Comparison of ENCODE assay signal across 8 cellular contexts in the genomic region with DNA sequence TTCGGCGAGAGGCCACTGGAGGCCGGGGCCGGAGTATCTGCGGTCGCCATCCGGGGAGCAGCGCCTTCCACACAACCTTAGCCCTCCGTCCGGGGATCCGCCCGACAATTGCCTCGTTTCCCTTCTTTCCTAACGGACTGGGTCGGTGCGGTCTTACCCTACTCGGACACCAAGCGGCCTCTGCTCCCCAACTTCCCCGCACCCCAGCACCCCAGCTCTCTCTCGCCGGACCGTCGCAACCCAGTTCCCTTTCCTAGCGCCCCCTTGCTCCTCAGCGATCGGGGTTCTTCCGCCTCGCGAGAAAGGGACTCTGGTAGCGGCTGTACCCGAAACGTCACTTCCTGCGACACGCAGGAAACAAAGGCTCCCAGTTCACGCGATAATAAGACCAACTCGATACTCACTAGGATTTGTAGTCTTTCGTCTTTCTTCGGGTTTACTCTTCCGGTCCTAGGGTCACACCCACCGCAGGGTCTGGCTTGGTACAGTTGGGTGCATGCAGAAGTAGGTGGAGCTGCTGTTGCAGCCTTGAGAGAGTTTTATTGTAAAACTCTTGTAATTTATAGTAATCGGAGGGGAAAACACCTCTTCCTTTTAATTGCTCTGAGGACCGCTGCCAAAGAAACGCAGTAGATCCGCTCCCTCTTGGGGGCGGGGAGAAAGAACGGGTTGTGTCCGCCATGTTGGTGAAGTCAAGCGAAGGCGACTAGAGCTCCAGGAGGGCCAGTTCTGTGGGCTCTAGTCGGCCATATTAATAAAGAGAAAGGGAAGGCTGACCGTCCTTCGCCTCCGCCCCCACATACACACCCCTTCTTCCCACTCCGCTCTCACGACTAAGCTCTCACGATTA. TPM values are rescaled to one million over a fixed set of nuclear protein-coding genes. Genes with fewer than 3 reads are reported as not detected.
DNase-seq lines count a peak whose midpoint lies in the region; ATAC-seq and TF ChIP-seq lines count a peak whose summit lies in the region.

THAP2 (plus strand) TSS at position 741 of the 850 bp plus-strand sequence. CDS start 209 bp downstream, outside the sequence.
A gene with protein sequence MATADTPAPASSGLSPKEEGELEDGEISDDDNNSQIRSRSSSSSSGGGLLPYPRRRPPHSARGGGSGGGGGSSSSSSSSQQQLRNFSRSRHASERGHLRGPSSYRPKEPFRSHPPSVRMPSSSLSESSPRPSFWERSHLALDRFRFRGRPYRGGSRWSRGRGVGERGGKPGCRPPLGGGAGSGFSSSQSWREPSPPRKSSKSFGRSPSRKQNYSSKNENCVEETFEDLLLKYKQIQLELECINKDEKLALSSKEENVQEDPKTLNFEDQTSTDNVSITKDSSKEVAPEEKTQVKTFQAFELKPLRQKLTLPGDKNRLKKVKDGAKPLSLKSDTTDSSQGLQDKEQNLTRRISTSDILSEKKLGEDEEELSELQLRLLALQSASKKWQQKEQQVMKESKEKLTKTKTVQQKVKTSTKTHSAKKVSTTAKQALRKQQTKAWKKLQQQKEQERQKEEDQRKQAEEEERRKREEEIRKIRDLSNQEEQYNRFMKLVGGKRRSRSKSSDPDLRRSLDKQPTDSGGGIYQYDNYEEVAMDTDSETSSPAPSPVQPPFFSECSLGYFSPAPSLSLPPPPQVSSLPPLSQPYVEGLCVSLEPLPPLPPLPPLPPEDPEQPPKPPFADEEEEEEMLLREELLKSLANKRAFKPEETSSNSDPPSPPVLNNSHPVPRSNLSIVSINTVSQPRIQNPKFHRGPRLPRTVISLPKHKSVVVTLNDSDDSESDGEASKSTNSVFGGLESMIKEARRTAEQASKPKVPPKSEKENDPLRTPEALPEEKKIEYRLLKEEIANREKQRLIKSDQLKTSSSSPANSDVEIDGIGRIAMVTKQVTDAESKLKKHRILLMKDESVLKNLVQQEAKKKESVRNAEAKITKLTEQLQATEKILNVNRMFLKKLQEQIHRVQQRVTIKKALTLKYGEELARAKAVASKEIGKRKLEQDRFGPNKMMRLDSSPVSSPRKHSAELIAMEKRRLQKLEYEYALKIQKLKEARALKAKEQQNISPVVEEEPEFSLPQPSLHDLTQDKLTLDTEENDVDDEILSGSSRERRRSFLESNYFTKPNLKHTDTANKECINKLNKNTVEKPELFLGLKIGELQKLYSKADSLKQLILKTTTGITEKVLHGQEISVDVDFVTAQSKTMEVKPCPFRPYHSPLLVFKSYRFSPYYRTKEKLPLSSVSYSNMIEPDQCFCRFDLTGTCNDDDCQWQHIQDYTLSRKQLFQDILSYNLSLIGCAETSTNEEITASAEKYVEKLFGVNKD (N-terminal part only) (minus strand): TSS at position 288 of the 850 bp plus-strand sequence. CDS start 238 bp downstream, at position 50.

- TF ChIP-seq CTCF in LNCAP (IDR thresholded peaks at IDR 0.05) (peak; percentile 34; the same call in 1 of the 2 replicates), fibroblast of pulmonary artery (IDR thresholded peaks at IDR 0.05; ENCODE audit: low read length, missing control alignments) (peak; percentile 36)

- H3K4me1 Mint-ChIP-seq in natural killer cell treated with Interleukin-12 subunit alpha and Interleukin-12 subunit beta and Interleukin-15 and Interleukin-18, amount 100 ng/mL, for 72 hours (ENCODE audit: low read depth in 2 of 2) = peaks cover 29 to 39% of the 10 kb centered on the region in 2 donors

- DNase-seq in ELF-1 (ENCODE audit: low read depth, low spot score) = peak; percentile 98
- DNase-seq in GOT3 (lab: John Stamatoyannopoulos, UW) = peak; percentile 100
- peak; percentile 98 for DNase-seq in RPMI8226
- peak; percentile 81 for DNase-seq in activated T-helper 9 cell treated with anti-CD3 and anti-CD28 coated beads, Interleukin-2, amount 50 U/mL, for 16 hours (ENCODE audit: low read depth)
- DNase-seq in fibroblast of pulmonary artery (ENCODE audit: low read depth) = peak; percentile 100
- peak; percentile 96 for DNase-seq in natural killer cell treated with Interleukin-12 subunit alpha and Interleukin-12 subunit beta and Interleukin-15 and Interleukin-18, amount 100 ng/mL, for 72 hours (ENCODE audit: low spot score)
- DNase-seq in stimulated activated naive CD8-positive, alpha-beta T cell treated with anti-CD3 and anti-CD28 coated beads, Interleukin-15, Interleukin-2, amounts not matched to agents 100 U/mL and 50 U/mL, for 24 hours = peak; percentile 87

- peak within 1 kb of the TSS; percentile 98 for H3K4me3 Mint-ChIP-seq in natural killer cell treated with Interleukin-12 subunit alpha and Interleukin-12 subunit beta and Interleukin-15 and Interleukin-18, amount 100 ng/mL, for 72 hours

- peak within 1 kb of the TSS; percentile 98 to 100 for H3K27ac Mint-ChIP-seq in natural killer cell treated with Interleukin-12 subunit alpha and Interleukin-12 subunit beta and Interleukin-15 and Interleukin-18, amount 100 ng/mL, for 72 hours

- H3K9me3 Mint-ChIP-seq in natural killer cell treated with Interleukin-12 subunit alpha and Interleukin-12 subunit beta and Interleukin-15 and Interleukin-18, amount 100 ng/mL, for 72 hours = peaks cover 4% of the 10 kb centered on the region

- H3K4me3 ChIP-seq in fibroblast of pulmonary artery (replicated peaks; ENCODE audit: low read depth, low read length) = peak within 1 kb of the TSS; percentile 93

- peak; percentile 94 to 96 for ATAC-seq in natural killer cell treated with Interleukin-12 subunit alpha and Interleukin-12 subunit beta and Interleukin-15 and Interleukin-18, amount 100 ng/mL, for 72 hours
- peak; percentile 91 for ATAC-seq in stimulated activated naive CD8-positive, alpha-beta T cell treated with anti-CD3 and anti-CD28 coated beads, Interleukin-15, Interleukin-2, amounts not matched to agents 100 U/mL and 50 U/mL, for 24 hours

- no peaks in the 10 kb centered on the region for H3K27me3 Mint-ChIP-seq in natural killer cell treated with Interleukin-12 subunit alpha and Interleukin-12 subunit beta and Interleukin-15 and Interleukin-18, amount 100 ng/mL, for 72 hours

- peaks cover 36% of the 10 kb centered on the region for H3K36me3 Mint-ChIP-seq in natural killer cell treated with Interleukin-12 subunit alpha and Interleukin-12 subunit beta and Interleukin-15 and Interleukin-18, amount 100 ng/mL, for 72 hours

RNA-seq across cellular contexts. Expression of gene THAP2, which starts in this region (rescaled TPM):
- 1 to 10 TPM; 5.2 to 9.2 TPM for total RNA-seq in natural killer cell treated with Interleukin-12 subunit alpha and Interleukin-12 subunit beta and Interleukin-15 and Interleukin-18, amount 100 ng/mL, for 72 hours

RNA-seq across cellular contexts. Expression of the second gene that starts in this region (rescaled TPM):
- total RNA-seq in natural killer cell treated with Interleukin-12 subunit alpha and Interleukin-12 subunit beta and Interleukin-15 and Interleukin-18, amount 100 ng/mL, for 72 hours = 100 to 1,000 TPM in 1 of 2 donors, 10 to 100 TPM in 1; 71.1 to 104 TPM

Comparison
In these comparisons a context has a peak if more than half of its experiments do, and no peak if none do; other contexts are left out.
1. Peak in every context shown above with its lines: DNase-seq, ATAC-seq and H3K4me3 ChIP-seq.